32 cellular contexts compared by ENCODE assay signal in the genomic region with DNA sequence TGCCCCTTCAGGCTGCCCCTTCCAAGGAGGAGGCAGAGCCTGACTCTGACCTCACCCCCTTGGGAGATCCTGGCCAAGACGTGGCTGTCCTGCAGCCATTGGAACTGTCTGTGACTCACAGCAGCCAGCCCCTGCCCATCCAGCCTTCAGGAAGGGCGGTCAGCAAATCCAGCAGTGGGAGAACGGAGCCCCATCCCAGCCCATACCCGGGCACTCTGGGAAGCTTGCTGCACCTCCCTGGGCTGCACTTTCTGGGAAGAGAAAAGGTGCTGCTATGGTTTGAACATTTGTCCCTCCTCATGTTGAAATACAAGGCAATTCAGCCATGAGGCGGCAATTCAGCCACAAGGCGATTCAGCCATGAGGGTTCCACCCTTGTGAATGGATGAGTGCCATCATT. TPM values are rescaled to one million over a fixed set of nuclear protein-coding genes. Genes with fewer than 3 reads are reported as not detected.
DNase-seq lines count a peak whose midpoint lies in the region; ATAC-seq lines count a peak whose summit lies in the region.
"Had no signal": no experiment of that assay in that cellular context is flagged by ENCODE, and none has a peak within 500 bp of the region (broad histone marks: within the 10 kb centered on the region; RNA-seq: fewer than 3 reads in every experiment).

No MANE protein-coding gene starts in this region.

- H3K9me3 ChIP-seq in right cardiac atrium (ENCODE audit: control insufficient read depth, low read length), result no peaks in the 10 kb centered on the region
- H3K9me3 ChIP-seq: A549; BE2C; BLaER1; BLaER1 treated with 17β-estradiol and CSF1 and Interleukin-3, amounts not matched to agents 10 nM and 100 nM; Caco-2 had no signal

- no peak overlapping the region for H3K4me3 ChIP-seq in right cardiac atrium (ENCODE audit: low read length)
- H3K4me3 ChIP-seq: A549; BLaER1; BLaER1 treated with 17β-estradiol and CSF1 and Interleukin-3, amounts not matched to agents 10 nM and 100 nM had no signal

- no peak overlapping the region for H3K27ac ChIP-seq in right cardiac atrium (ENCODE audit: low read length)
- H3K27ac ChIP-seq: 22Rv1; A549; BLaER1; BLaER1 treated with 17β-estradiol and CSF1 and Interleukin-3, amounts not matched to agents 10 nM and 100 nM; C4-2B had no signal

- intact Hi-C loops in Right ventricle myocardium inferior (cut with DNase I) (no loop called here), right cardiac atrium (cut with DNase I) (no loop called here)

- peak; percentile 58 for DNase-seq in Right ventricle myocardium inferior (ENCODE audit: missing footprints)
- no peak for DNase-seq in right cardiac atrium
- DNase-seq: 8988T; ACHN; AML-193; BE2C; C1 segment of cervical spinal cord; Caco-2; Calu3; CD4-positive, alpha-beta memory T cell; CD4-positive, alpha-beta T cell; CD4-positive, CD25-positive, alpha-beta regulatory T cell; CD8-positive, alpha-beta memory T cell; COR-L47; DMS 273 treated with DMSO at 0.1 percent for 48 hours; DMS153; DMS53; DMS79; DMS79 treated with DMSO at 0.1 percent for 48 hours; DND-41; EL had no signal

- 76% methylated on average over 6 of the region's 6 CpGs for WGBS in right cardiac atrium

- no peaks in the 10 kb centered on the region for H3K27me3 ChIP-seq in right cardiac atrium (ENCODE audit: control insufficient read depth, insufficient read depth)
- H3K27me3 ChIP-seq: BE2C, BLaER1 had no signal

- ATAC-seq in Right ventricle myocardium inferior, result no peak
- no peak for ATAC-seq in right cardiac atrium
- ATAC-seq: A549; CD8-positive, alpha-beta T cell had no signal

- no peaks in the 10 kb centered on the region for H3K4me1 ChIP-seq in right cardiac atrium (ENCODE audit: control insufficient read depth, insufficient read depth, low read length)
- H3K4me1 ChIP-seq: BE2C, Caco-2 had no signal

RNA-seq across cellular contexts. Expression of a gene that starts 24.4 kb away (rescaled TPM):
- total RNA-seq in Right ventricle myocardium inferior (not detected), right cardiac atrium (not detected)
- not detected for polyA plus RNA-seq in right cardiac atrium
- total RNA-seq: A673; CD4-positive, alpha-beta memory T cell; CD4-positive, alpha-beta T cell; CD4-positive, CD25-positive, alpha-beta regulatory T cell; CD8-positive, alpha-beta memory T cell; Daoy had no signal
- polyA plus RNA-seq: AG04450; BJ; CD14-positive monocyte; CD4-positive, alpha-beta memory T cell; CD4-positive, CD25-positive, alpha-beta regulatory T cell; CD8-positive, alpha-beta memory T cell had no signal

RNA-seq across cellular contexts. Expression of a gene that starts 33.9 kb away (rescaled TPM):
- 8.3 TPM for total RNA-seq in Right ventricle myocardium inferior
- total RNA-seq in right cardiac atrium, result 1 to 10 TPM; 5.3 to 9.0 (median 7.5) TPM
- polyA plus RNA-seq in right cardiac atrium, result 4.5 TPM

RNA-seq across cellular contexts. Expression of a gene that starts 47.9 kb away (rescaled TPM):
- total RNA-seq in Right ventricle myocardium inferior (48.6 TPM), right cardiac atrium (10 to 100 TPM; 46.3 to 90.6 (median 71.6) TPM)
- 73.3 TPM for polyA plus RNA-seq in right cardiac atrium
